8 cellular contexts compared by ENCODE assay signal in genomic region chr5:14145356-14146334, GRCh38. TPM values are rescaled to one million over a fixed set of nuclear protein-coding genes. Genes with fewer than 3 reads are reported as not detected.
A peak's percentile ranks its signal among the peaks of the same experiment; 100 is the strongest.
DNase-seq lines count a peak whose midpoint lies in the region; ATAC-seq, FAIRE-seq and TF ChIP-seq lines count a peak whose summit lies in the region.

No MANE protein-coding gene starts in this region.

- H3K4me2 ChIP-seq in A549, result peak overlapping the region; percentile 87

- TF ChIP-seq EP300 in A549 (IDR thresholded peaks at IDR 0.05), result no peak

- no peak for DNase-seq in A549 (ENCODE audit: low read depth in 1 of 2, low spot score in 1 of 2)
- DNase-seq in HFF-Myc (ENCODE audit: extremely low read depth, low read depth), result no peak
- no peak for DNase-seq in central memory CD8-positive, alpha-beta T cell (ENCODE audit: low spot score in 2 of 2)
- no peak for DNase-seq in stimulated activated naive CD4-positive, alpha-beta T cell (lab: John Stamatoyannopoulos, UW)
- DNase-seq in NCI-H82 treated with DMSO at 0.1 percent for 48 hours (lab: John Stamatoyannopoulos, UW; ENCODE audit: unreplicated experiment), result no peak

- peaks cover 55% of the 10 kb centered on the region for H3K4me1 ChIP-seq in A549
- peaks cover 56% of the 10 kb centered on the region for H3K4me1 ChIP-seq in mesodermal cell (ENCODE audit: control insufficient read depth, insufficient read depth, low read length, poor library complexity, severe bottlenecking)

- peaks cover 15% of the 10 kb centered on the region for H3K4me1 Mint-ChIP-seq in central memory CD8-positive, alpha-beta T cell

- H3K4me3 Mint-ChIP-seq in central memory CD8-positive, alpha-beta T cell, result peak overlapping the region; percentile 77

- no peaks in the 10 kb centered on the region for H3K9me3 ChIP-seq in A549
- no peaks in the 10 kb centered on the region for H3K9me3 ChIP-seq in mesodermal cell (ENCODE audit: control insufficient read depth, low read length)

- no peaks in the 10 kb centered on the region for H3K9me3 Mint-ChIP-seq in central memory CD8-positive, alpha-beta T cell

- H3K36me3 ChIP-seq in mesodermal cell (ENCODE audit: control insufficient read depth, insufficient read depth, low read length), result peaks cover 7% of the 10 kb centered on the region

- CTCF ChIA-PET in A549 (lab: Yijun Ruan, JAX), result interaction anchor here (0.6 to 6.8 kb wide), 6 partner anchors 9 to 169 kb away, joined by 3 to 53 read pairs (median 4); no protein-coding TSS in a partner anchor

- peak overlapping the region; percentile 97 for H3K4me3 ChIP-seq in A549
- peak overlapping the region; percentile 95 for H3K4me3 ChIP-seq in HFF-Myc (replicated peaks; ENCODE audit: low read depth, low read length)
- H3K4me3 ChIP-seq in mesodermal cell (ENCODE audit: extremely low read depth, insufficient read depth, low read length, poor library complexity, severe bottlenecking), result peak overlapping the region; percentile 77

- H3K27ac Mint-ChIP-seq in central memory CD8-positive, alpha-beta T cell (ENCODE audit: low read depth), result peak overlapping the region; percentile 42

- peaks cover 37% of the 10 kb centered on the region for H3K27me3 Mint-ChIP-seq in central memory CD8-positive, alpha-beta T cell

- peak overlapping the region; percentile 99 to 100 for H3K27ac ChIP-seq in A549
- peak overlapping the region; percentile 51 for H3K27ac ChIP-seq in mesodermal cell (ENCODE audit: low read depth, low read length, severe bottlenecking)

- ATAC-seq in A549 (no peak), GM21723 (IDR thresholded peaks at IDR 0.05; ENCODE audit: unreplicated experiment) (no peak), GM21576 (IDR thresholded peaks at IDR 0.05; ENCODE audit: unreplicated experiment) (no peak)
- no peak for ATAC-seq in central memory CD8-positive, alpha-beta T cell (replicated peaks; ENCODE audit: extremely low read depth, poor library complexity, severe bottlenecking)

- TF ChIP-seq CTCF in A549 (IDR thresholded peaks at IDR 0.05) (no peak), HFF-Myc (IDR thresholded peaks at IDR 0.05; ENCODE audit: low read depth, low read length, missing control alignments) (no peak)

- peaks cover 3% of the 10 kb centered on the region for H3K36me3 Mint-ChIP-seq in central memory CD8-positive, alpha-beta T cell (ENCODE audit: insufficient read depth)

- no peak for TF ChIP-seq POLR2A in A549 (IDR thresholded peaks at IDR 0.05; ENCODE audit: low read length)

- no peak for TF ChIP-seq RAD21 in A549 (conservative IDR thresholded peaks at IDR 0.05 in 1 of 2, IDR thresholded peaks at IDR 0.05 in 1 of 2)

- WGBS in A549 (ENCODE audit: missing lambda C conversion rate), result 27% methylated on average over 15 of the region's 15 CpGs
- WGBS in mesodermal cell (ENCODE audit: insufficient coverage in 2 of 2), 2 experiments, result 42 to 57% methylated on average over 8 to 13 of the region's 15 CpGs

- FAIRE-seq in A549 (lab: Jason Lieb, UNC), result no peak

- POLR2A ChIA-PET in A549 (lab: Yijun Ruan, JAX), result interaction anchor here (0.5 to 1.0 kb wide), 4 partner anchors 40 to 661 kb away, joined by 3 to 6 read pairs (median 6); no protein-coding TSS in a partner anchor

TF ChIP-seq in A549, 52 proteins besides CTCF, POLR2A, EP300 and RAD21:
- TF ChIP-seq ATOH8 (CRISPR knock-in tag; IDR thresholded peaks at IDR 0.05; ENCODE audit: low read depth), result no peak
- TF ChIP-seq, protein P1, sequence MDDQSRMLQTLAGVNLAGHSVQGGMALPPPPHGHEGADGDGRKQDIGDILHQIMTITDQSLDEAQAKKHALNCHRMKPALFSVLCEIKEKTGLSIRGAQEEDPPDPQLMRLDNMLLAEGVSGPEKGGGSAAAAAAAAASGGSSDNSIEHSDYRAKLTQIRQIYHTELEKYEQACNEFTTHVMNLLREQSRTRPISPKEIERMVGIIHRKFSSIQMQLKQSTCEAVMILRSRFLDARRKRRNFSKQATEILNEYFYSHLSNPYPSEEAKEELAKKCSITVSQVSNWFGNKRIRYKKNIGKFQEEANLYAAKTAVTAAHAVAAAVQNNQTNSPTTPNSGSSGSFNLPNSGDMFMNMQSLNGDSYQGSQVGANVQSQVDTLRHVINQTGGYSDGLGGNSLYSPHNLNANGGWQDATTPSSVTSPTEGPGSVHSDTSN (IDR thresholded peaks at IDR 0.05), result peak; percentile 69; the same call in 1 of the 2 replicates

RNA-seq across cellular contexts. Expression of gene TRIO, which starts 2.5 kb away (rescaled TPM):
- 79.0 and 91.2 TPM in 2 replicates for polyA plus RNA-seq in A549 (2011; rRNA removed)
- 63.7 and 64.8 TPM in 2 replicates for polyA plus RNA-seq in A549 (2012; cell fraction: cytosol; rRNA removed)
- polyA plus RNA-seq in A549 (2012; cell fraction: nucleus; rRNA removed), result 217 and 257 TPM in 2 replicates
- 47.5 to 57.9 TPM (median 48.1 TPM) in 3 replicates for polyA plus RNA-seq in A549 (2017; fragmentation: RNase III; extraction: RNeasy Plus Mini Kit Qiagen cat#74134 plus additional on column Dnase treatment)
- 263 and 307 TPM in 2 replicates for polyA minus RNA-seq in A549 (2011; rRNA and poly(A)+ RNA removed)
- polyA plus RNA-seq in mesodermal cell (2013, experiment 1 of 2), result 49.7 TPM
- polyA plus RNA-seq in mesodermal cell (2013, experiment 2 of 2), result 42.9 TPM
